In genomic region chr3:31895471-31895870, GRCh38 we compare ENCODE assay signal across 10 cellular contexts.
"Had no signal": no experiment of that assay in that cellular context is flagged by ENCODE, and none has a peak within 500 bp of the region (broad histone marks: within the 10 kb centered on the region; RNA-seq: fewer than 3 reads in every experiment).

No MANE protein-coding gene starts in this region.

- H3K4me3 ChIP-seq: dorsolateral prefrontal cortex, esophagus squamous epithelium, gastroesophageal sphincter, ovary, uterus had no signal

- DNase-seq: activated CD4-positive, alpha-beta T cell treated with anti-CD3 and anti-CD28 coated beads, Interleukin-2, amount 10 ng/mL, durations not matched to agents 7 days and 5 days; activated CD4-positive, CD25-positive, alpha-beta regulatory T cell; activated T-cell treated with anti-CD3 and anti-CD28 coated beads for 4 hours; anterior cingulate cortex; dorsolateral prefrontal cortex; esophagus squamous epithelium; kidney; ovary; uterus had no signal

- H3K27me3 ChIP-seq: dorsolateral prefrontal cortex, esophagus squamous epithelium, gastroesophageal sphincter, ovary, uterus had no signal

- H3K36me3 ChIP-seq: esophagus squamous epithelium, gastroesophageal sphincter, ovary, uterus had no signal

- H3K9me3 ChIP-seq: esophagus squamous epithelium, gastroesophageal sphincter, ovary, uterus had no signal

- ATAC-seq: gastroesophageal sphincter had no signal

- H3K27ac ChIP-seq: dorsolateral prefrontal cortex, esophagus squamous epithelium, gastroesophageal sphincter, ovary, uterus had no signal

- H3K4me1 ChIP-seq: uterus had no signal
